Comparison of ENCODE assay signal across 17 cellular contexts in genomic region chr12:65511134-65511912, GRCh38.
DNase-seq lines count a peak whose midpoint lies in the region; ATAC-seq and TF ChIP-seq lines count a peak whose summit lies in the region.
"Had no signal": no experiment of that assay in that cellular context is flagged by ENCODE, and none has a peak within 500 bp of the region (broad histone marks: within the 10 kb centered on the region; RNA-seq: fewer than 3 reads in every experiment).

No MANE protein-coding gene starts in this region.

- no peaks in the 10 kb centered on the region for H3K9me3 Mint-ChIP-seq in endodermal cell
- H3K9me3 Mint-ChIP-seq: CD4-positive, alpha-beta T cell had no signal

- DNase-seq in NCI-H446 treated with DMSO at 0.1 percent for 48 hours (lab: John Stamatoyannopoulos, UW) (peak; percentile 80), endodermal cell (no peak), NOMO-1 treated with dmso at 0.1 percent for 144 hours (lab: John Stamatoyannopoulos, UW; ENCODE audit: unreplicated experiment) (no peak), GM19238 (ENCODE audit: insufficient read length, low spot score) (no peak), NCI-H524 treated with DMSO at 0.1 percent for 48 hours (lab: John Stamatoyannopoulos, UW) (no peak)
- DNase-seq: activated T-cell treated with anti-CD3 and anti-CD28 coated beads, Interleukin-2, amount 50 U/mL, for 72 hours; brain microvascular endothelial cell; CD4-positive, alpha-beta T cell; erythroblast; NCI-H1092 treated with DMSO at 0.1 percent for 48 hours; NCI-H69; stimulated activated CD4-positive, alpha-beta T cell treated with anti-CD3 and anti-CD28 coated beads, Interleukin-2, amount 100 ng/mL, for 48 hours; stimulated activated naive CD4-positive, alpha-beta T cell treated with Interleukin-2 at 50 U/mL for 16 hours had no signal

- no peak for ATAC-seq in GM19463 (IDR thresholded peaks at IDR 0.05; ENCODE audit: unreplicated experiment)
- ATAC-seq: activated T-cell treated with anti-CD3 and anti-CD28 coated beads, Interleukin-2, amount 50 U/mL, for 72 hours had no signal

- no peak overlapping the region for H3K27ac Mint-ChIP-seq in endodermal cell
- H3K27ac Mint-ChIP-seq: activated T-cell treated with anti-CD3 and anti-CD28 coated beads, Interleukin-2, amount 50 U/mL, for 72 hours; CD4-positive, alpha-beta T cell had no signal

- no peak overlapping the region for H3K9ac ChIP-seq in endodermal cell (ENCODE audit: extremely low read depth, low read length, poor library complexity, severe bottlenecking)
- H3K9ac ChIP-seq in liver (ENCODE audit: low read depth in 1 of 2, low read length in 2 of 2), result no peak overlapping the region
- H3K9ac ChIP-seq in stomach smooth muscle (ENCODE audit: low read length in 2 of 2), result no peak overlapping the region

- H3K4me1 ChIP-seq in endodermal cell (ENCODE audit: control insufficient read depth, insufficient read depth, low read length), result peaks cover 5% of the 10 kb centered on the region
- peaks cover 5 to 17% (median 14%) of the 10 kb centered on the region in 4 donors for H3K4me1 ChIP-seq in liver (ENCODE audit: control insufficient read depth in 4 of 4, insufficient read depth in 4 of 4, low read length in 3 of 4)
- H3K4me1 ChIP-seq in stomach smooth muscle (ENCODE audit: control insufficient read depth, insufficient read depth, low read length), result peaks cover 16% of the 10 kb centered on the region
- H3K4me1 ChIP-seq: SJSA1 had no signal

- peaks cover 60% of the 10 kb centered on the region for H3K27me3 Mint-ChIP-seq in endodermal cell (ENCODE audit: insufficient read depth)

- peaks cover 13% of the 10 kb centered on the region for H3K4me1 Mint-ChIP-seq in endodermal cell

- 87 to 92% methylated on average over 9 to 11 of the region's 13 CpGs for WGBS in endodermal cell (ENCODE audit: insufficient coverage in 1 of 2, insufficient read length in 1 of 2), 2 experiments
- 67% methylated on average over 13 of the region's 13 CpGs for WGBS in liver

- no peaks in the 10 kb centered on the region for H3K9me3 ChIP-seq in endodermal cell (ENCODE audit: control insufficient read depth, low read length)
- no peaks in the 10 kb centered on the region for H3K9me3 ChIP-seq in liver (ENCODE audit: control insufficient read depth in 4 of 4, low read length in 3 of 4)
- no peaks in the 10 kb centered on the region for H3K9me3 ChIP-seq in stomach smooth muscle (ENCODE audit: control insufficient read depth in 2 of 2, low read length in 2 of 2)
- H3K9me3 ChIP-seq: SJSA1 had no signal

- H3K36me3 ChIP-seq in endodermal cell (ENCODE audit: control insufficient read depth, insufficient read depth, low read length) (no peaks in the 10 kb centered on the region), liver (ENCODE audit: control insufficient read depth in 4 of 4, insufficient read depth in 3 of 4, low read depth in 1 of 4, low read length in 3 of 4) (no peaks in the 10 kb centered on the region), stomach smooth muscle (ENCODE audit: control insufficient read depth in 2 of 2, insufficient read depth in 2 of 2, low read length in 2 of 2) (no peaks in the 10 kb centered on the region)
- H3K36me3 ChIP-seq: brain microvascular endothelial cell, SJSA1 had no signal

- H3K27me3 ChIP-seq in endodermal cell (ENCODE audit: control insufficient read depth, insufficient read depth, low read length, poor library complexity, severe bottlenecking), result peaks cover 99% of the 10 kb centered on the region
- H3K27me3 ChIP-seq in liver (ENCODE audit: control insufficient read depth in 4 of 4, insufficient read depth in 4 of 4, low read length in 3 of 4), result no peaks in the 10 kb centered on the region
- H3K27me3 ChIP-seq in stomach smooth muscle (ENCODE audit: control insufficient read depth in 1 of 2, insufficient read depth in 2 of 2, low read length in 2 of 2), result no peaks in the 10 kb centered on the region
- H3K27me3 ChIP-seq: brain microvascular endothelial cell, SJSA1 had no signal

- no peaks in the 10 kb centered on the region for H3K36me3 Mint-ChIP-seq in endodermal cell (ENCODE audit: low read depth)

- TF ChIP-seq CTCF in endodermal cell (conservative IDR thresholded peaks at IDR 0.05) (no peak), liver (IDR thresholded peaks at IDR 0.05; ENCODE audit: low read depth, low read length, missing input control) (no peak)

- H3K27ac ChIP-seq in endodermal cell (ENCODE audit: low read depth, low read length) (peak overlapping the region; percentile 93), liver (ENCODE audit: low read depth in 1 of 2, low read length in 2 of 2) (peak overlapping the region; percentile 15 to 68), stomach smooth muscle (ENCODE audit: low read length) (no peak overlapping the region)
- H3K27ac ChIP-seq: brain microvascular endothelial cell, SJSA1 had no signal

- no peak overlapping the region for H3K4me3 ChIP-seq in endodermal cell (ENCODE audit: low read length)
- no peak overlapping the region for H3K4me3 ChIP-seq in liver (ENCODE audit: low read depth in 1 of 3, low read length in 3 of 3)
- peak overlapping the region; percentile 21 to 22 for H3K4me3 ChIP-seq in stomach smooth muscle (ENCODE audit: low read length in 2 of 2)
- H3K4me3 ChIP-seq: SJSA1 had no signal

- H3K4me3 Mint-ChIP-seq in endodermal cell, result no peak overlapping the region
- H3K4me3 Mint-ChIP-seq: activated T-cell treated with anti-CD3 and anti-CD28 coated beads, Interleukin-2, amount 50 U/mL, for 72 hours; CD4-positive, alpha-beta T cell had no signal

- peak in 1 of 2 donors; percentile 41 for TF ChIP-seq RAD21 in liver (IDR thresholded peaks at IDR 0.05)

TF ChIP-seq in liver, 16 proteins besides CTCF, POLR2A, EP300 and RAD21:
- TF ChIP-seq HNF4A (conservative IDR thresholded peaks at IDR 0.05) (peak; percentile 7 to 13), YY1 (IDR thresholded peaks at IDR 0.05) (peak; percentile 26), SP1 (IDR thresholded peaks at IDR 0.05) (no peak), GABPA (IDR thresholded peaks at IDR 0.05 in 1 of 2, conservative IDR thresholded peaks at IDR 0.05 in 1 of 2) (no peak), ATF3 (IDR thresholded peaks at IDR 0.05) (no peak), RXRA (IDR thresholded peaks at IDR 0.05) (peak in 1 of 2 donors; percentile 6), JUND (IDR thresholded peaks at IDR 0.05) (no peak), EGR1 (IDR thresholded peaks at IDR 0.05; ENCODE audit: low read depth in 2 of 2) (no peak), HNF4G (IDR thresholded peaks at IDR 0.05) (no peak), ZBTB33 (IDR thresholded peaks at IDR 0.05) (no peak), NR2F2 (IDR thresholded peaks at IDR 0.05) (no peak), FOXA1 (IDR thresholded peaks at IDR 0.05) (no peak)
- TF ChIP-seq, protein P1, sequence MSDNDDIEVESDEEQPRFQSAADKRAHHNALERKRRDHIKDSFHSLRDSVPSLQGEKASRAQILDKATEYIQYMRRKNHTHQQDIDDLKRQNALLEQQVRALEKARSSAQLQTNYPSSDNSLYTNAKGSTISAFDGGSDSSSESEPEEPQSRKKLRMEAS (IDR thresholded peaks at IDR 0.05), result no peak
- TF ChIP-seq, protein P2, sequence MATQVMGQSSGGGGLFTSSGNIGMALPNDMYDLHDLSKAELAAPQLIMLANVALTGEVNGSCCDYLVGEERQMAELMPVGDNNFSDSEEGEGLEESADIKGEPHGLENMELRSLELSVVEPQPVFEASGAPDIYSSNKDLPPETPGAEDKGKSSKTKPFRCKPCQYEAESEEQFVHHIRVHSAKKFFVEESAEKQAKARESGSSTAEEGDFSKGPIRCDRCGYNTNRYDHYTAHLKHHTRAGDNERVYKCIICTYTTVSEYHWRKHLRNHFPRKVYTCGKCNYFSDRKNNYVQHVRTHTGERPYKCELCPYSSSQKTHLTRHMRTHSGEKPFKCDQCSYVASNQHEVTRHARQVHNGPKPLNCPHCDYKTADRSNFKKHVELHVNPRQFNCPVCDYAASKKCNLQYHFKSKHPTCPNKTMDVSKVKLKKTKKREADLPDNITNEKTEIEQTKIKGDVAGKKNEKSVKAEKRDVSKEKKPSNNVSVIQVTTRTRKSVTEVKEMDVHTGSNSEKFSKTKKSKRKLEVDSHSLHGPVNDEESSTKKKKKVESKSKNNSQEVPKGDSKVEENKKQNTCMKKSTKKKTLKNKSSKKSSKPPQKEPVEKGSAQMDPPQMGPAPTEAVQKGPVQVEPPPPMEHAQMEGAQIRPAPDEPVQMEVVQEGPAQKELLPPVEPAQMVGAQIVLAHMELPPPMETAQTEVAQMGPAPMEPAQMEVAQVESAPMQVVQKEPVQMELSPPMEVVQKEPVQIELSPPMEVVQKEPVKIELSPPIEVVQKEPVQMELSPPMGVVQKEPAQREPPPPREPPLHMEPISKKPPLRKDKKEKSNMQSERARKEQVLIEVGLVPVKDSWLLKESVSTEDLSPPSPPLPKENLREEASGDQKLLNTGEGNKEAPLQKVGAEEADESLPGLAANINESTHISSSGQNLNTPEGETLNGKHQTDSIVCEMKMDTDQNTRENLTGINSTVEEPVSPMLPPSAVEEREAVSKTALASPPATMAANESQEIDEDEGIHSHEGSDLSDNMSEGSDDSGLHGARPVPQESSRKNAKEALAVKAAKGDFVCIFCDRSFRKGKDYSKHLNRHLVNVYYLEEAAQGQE (IDR thresholded peaks at IDR 0.05), result no peak
TF ChIP-seq in liver: peak in this region for 3.

Comparison
In these comparisons a context has a peak if more than half of its experiments do, and no peak if none do; other contexts are left out.
1. H3K4me3 ChIP-seq: peak in stomach smooth muscle (2 of 2); none in endodermal cell (single experiment) and liver (0 of 3).